Comparison of ENCODE assay signal across 22 cellular contexts in genomic region chr2:18368008-18368407, GRCh38.
"Had no signal": no experiment of that assay in that cellular context is flagged by ENCODE, and none has a peak within 500 bp of the region (broad histone marks: within the 10 kb centered on the region; RNA-seq: fewer than 3 reads in every experiment).

No MANE protein-coding gene starts in this region.

- H3K36me3 ChIP-seq: adrenal gland, prostate gland, spleen, tibial nerve had no signal

- H3K27me3 ChIP-seq: adrenal gland, tibial nerve had no signal

- H3K9me3 Mint-ChIP-seq: activated T-cell treated with anti-CD3 and anti-CD28 coated beads, Interleukin-2, amount 50 U/mL, for 4 hours; activated T-helper 2 cell treated with anti-CD3 and anti-CD28 coated beads, Interferon-gamma antibody, Interleukin-2, Interleukin-4, amounts not matched to agents 10 μg/mL and 5 μg/mL and 100 μg/mL, durations not matched to agents 14 hours and 24 hours and 36 hours; stimulated activated naive CD8-positive, alpha-beta T cell treated with anti-CD3 and anti-CD28 coated beads, Interleukin-15, Interleukin-2, amounts not matched to agents 100 ng/mL and 50 ng/mL, for 24 hours had no signal

- H3K27ac ChIP-seq: adrenal gland, prostate gland, spleen, tibial nerve had no signal

- H3K4me1 ChIP-seq: adrenal gland, prostate gland, spleen, tibial nerve had no signal

- H3K4me3 Mint-ChIP-seq: activated naive CD8-positive, alpha-beta T cell; activated T-cell treated with anti-CD3 and anti-CD28 coated beads, Interleukin-2, amount 50 U/mL, for 4 hours; natural killer cell treated with Interleukin-12 subunit alpha and Interleukin-12 subunit beta and Interleukin-15 and Interleukin-18, amount 100 ng/mL, for 72 hours; stimulated activated naive CD8-positive, alpha-beta T cell treated with anti-CD3 and anti-CD28 coated beads, Interleukin-15, Interleukin-2, amounts not matched to agents 100 ng/mL and 50 ng/mL, for 24 hours had no signal

- FAIRE-seq: endometrium, frontal cortex had no signal

- H3K9me3 ChIP-seq: adrenal gland, prostate gland, spleen, tibial nerve had no signal

- H3K36me3 Mint-ChIP-seq: activated naive CD8-positive, alpha-beta T cell; natural killer cell treated with Interleukin-12 subunit alpha and Interleukin-12 subunit beta and Interleukin-15 and Interleukin-18, amount 100 ng/mL, for 72 hours had no signal

- H3K27ac Mint-ChIP-seq: activated naive CD8-positive, alpha-beta T cell; activated T-helper 2 cell treated with anti-CD3 and anti-CD28 coated beads, Interferon-gamma antibody, Interleukin-2, Interleukin-4, amounts not matched to agents 10 μg/mL and 5 μg/mL and 100 μg/mL, durations not matched to agents 14 hours and 24 hours and 36 hours; natural killer cell treated with Interleukin-12 subunit alpha and Interleukin-12 subunit beta and Interleukin-15 and Interleukin-18, amount 100 ng/mL, for 72 hours; stimulated activated naive CD8-positive, alpha-beta T cell treated with anti-CD3 and anti-CD28 coated beads, Interleukin-15, Interleukin-2, amounts not matched to agents 100 ng/mL and 50 ng/mL, for 24 hours had no signal

- DNase-seq: activated CD4-positive, alpha-beta T cell treated with anti-CD3 and anti-CD28 coated beads for 4 hours; activated CD4-positive, alpha-beta T cell treated with anti-CD3 and anti-CD28 coated beads, Interleukin-2, amount 50 U/mL, for 48 hours; activated CD4-positive, CD25-positive, alpha-beta regulatory T cell; activated CD8-positive, alpha-beta memory T cell treated with anti-CD3 and anti-CD28 coated beads, Interleukin-2, amount 50 U/mL, for 48 hours; activated naive CD4-positive, alpha-beta T cell; activated T-cell treated with anti-CD3 and anti-CD28 coated beads, Interleukin-2, amount 50 U/mL, for 4 hours; adrenal gland; effector CD4-positive, alpha-beta T cell; hippocampal formation; left ventricle myocardium superior; midbrain; spleen; stimulated activated CD4-positive, alpha-beta T cell treated with anti-CD3 and anti-CD28 coated beads, Interleukin-4, amount 100 ng/mL, for 1 hour; T1000 had no signal

- ATAC-seq: activated T-cell treated with anti-CD3 and anti-CD28 coated beads, Interleukin-2, amount 50 U/mL, for 4 hours; left ventricle myocardium superior; natural killer cell treated with Interleukin-12 subunit alpha and Interleukin-12 subunit beta and Interleukin-15 and Interleukin-18, amount 100 ng/mL, for 72 hours had no signal

- H3K4me3 ChIP-seq: adrenal gland, prostate gland, spleen, tibial nerve had no signal
